In the genomic region with DNA sequence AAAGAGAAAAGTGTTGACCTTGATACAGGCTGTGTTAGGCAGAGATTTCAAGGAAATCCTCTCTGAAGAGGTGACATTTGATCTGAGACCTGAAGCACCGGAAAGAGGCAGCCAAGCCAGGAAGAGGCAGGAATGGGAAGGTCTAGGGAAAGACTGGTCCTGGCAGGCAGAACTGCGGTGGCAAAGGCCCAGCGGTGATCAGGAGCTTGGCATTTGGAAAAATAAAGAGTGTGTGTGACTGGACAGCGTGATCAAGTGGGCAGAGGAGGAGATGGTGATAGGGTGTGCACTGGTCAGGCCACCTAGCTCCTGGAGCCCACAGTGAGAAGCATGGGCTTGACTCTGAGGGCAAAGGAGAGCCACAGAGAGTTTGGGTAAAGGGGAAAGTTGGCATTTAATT, we compare ENCODE assay signal across 21 cellular contexts. TPM values are rescaled to one million over a fixed set of nuclear protein-coding genes. Genes with fewer than 3 reads are reported as not detected.
DNase-seq lines count a peak whose midpoint lies in the region; ATAC-seq and TF ChIP-seq lines count a peak whose summit lies in the region.
"Had no signal": no experiment of that assay in that cellular context is flagged by ENCODE, and none has a peak within 500 bp of the region (broad histone marks: within the 10 kb centered on the region; RNA-seq: fewer than 3 reads in every experiment).

No MANE protein-coding gene starts in this region.

- H3K27ac ChIP-seq in CD8-positive, alpha-beta memory T cell (ENCODE audit: low read depth, low read length): no peak overlapping the region
- no peak overlapping the region for H3K27ac ChIP-seq in naive thymus-derived CD4-positive, alpha-beta T cell (ENCODE audit: low read depth, low read length)
- H3K27ac ChIP-seq in PC-9 (no peak overlapping the region), tibial nerve (peak overlapping the region in 2 of 4 donors; percentile 64 to 81), A673 (ENCODE audit: low read depth, low read length, poor library complexity, severe bottlenecking) (no peak overlapping the region)
- H3K27ac ChIP-seq: VCaP had no signal

- BruUV-seq in PC-9 (replicated peaks; lab: Mats Ljungman, UMichigan) (no TSS peak), A673 (replicated peaks; lab: Mats Ljungman, UMichigan) (no TSS peak)

- TF ChIP-seq EP300 in tibial nerve (IDR thresholded peaks at IDR 0.05): no peak

- DNase-seq in CD8-positive, alpha-beta memory T cell: no peak
- DNase-seq in activated naive CD8-positive, alpha-beta T cell treated with anti-CD3 and anti-CD28 coated beads, Interleukin-2, amount 50 U/mL, for 24 hours: no peak
- no peak for DNase-seq in naive thymus-derived CD4-positive, alpha-beta T cell
- DNase-seq in PC-9 (no peak), tibial nerve (ENCODE audit: low spot score in 2 of 2) (no peak), A673 (ENCODE audit: low spot score) (no peak)
- DNase-seq: central memory CD4-positive, alpha-beta T cell; H9; mesendoderm; NCI-H1105 treated with DMSO at 0.1 percent for 48 hours; NCI-H446 treated with DMSO at 0.1 percent for 48 hours; occipital lobe; OCI-M1; SW 1271 had no signal

- peak overlapping the region in 6 of 7 donors; percentile 10 to 66 (median 50) for H3K4me3 Mint-ChIP-seq in CD8-positive, alpha-beta memory T cell
- H3K4me3 Mint-ChIP-seq in IgD-negative memory B cell: peak overlapping the region; percentile 78 to 93 (median 90)
- peak overlapping the region; percentile 56 for H3K4me3 Mint-ChIP-seq in activated naive CD8-positive, alpha-beta T cell treated with anti-CD3 and anti-CD28 coated beads, Interleukin-2, amount 50 U/mL, for 24 hours
- H3K4me3 Mint-ChIP-seq in naive thymus-derived CD4-positive, alpha-beta T cell: peak overlapping the region; percentile 13 to 84 (median 72)
- H3K4me3 Mint-ChIP-seq: H9 had no signal

- peaks cover 14 to 21% of the 10 kb centered on the region in 2 donors for H3K27me3 Mint-ChIP-seq in CD8-positive, alpha-beta memory T cell
- H3K27me3 Mint-ChIP-seq in IgD-negative memory B cell: peaks cover 3% of the 10 kb centered on the region
- peaks cover 17% of the 10 kb centered on the region for H3K27me3 Mint-ChIP-seq in activated naive CD8-positive, alpha-beta T cell treated with anti-CD3 and anti-CD28 coated beads, Interleukin-2, amount 50 U/mL, for 24 hours
- peaks cover 10 to 26% (median 15%) of the 10 kb centered on the region in 5 donors for H3K27me3 Mint-ChIP-seq in naive thymus-derived CD4-positive, alpha-beta T cell

- 47 to 52% methylated on average over 4 of the region's 4 CpGs for whole genome bisulfite sequencing in tibial nerve, 2 donors

- POLR2A ChIA-PET in CD8-positive, alpha-beta memory T cell (lab: Charles Lee): no interaction called here
- POLR2A ChIA-PET in naive thymus-derived CD4-positive, alpha-beta T cell (lab: Charles Lee): no interaction called here
- POLR2A ChIA-PET in PC-9 (lab: Charles Lee; ENCODE audit: unreplicated experiment): no interaction called here
- POLR2A ChIA-PET in A673 (lab: Charles Lee; ENCODE audit: low non-redundant PET): no interaction called here

- no peak for TF ChIP-seq CTCF in PC-9 (conservative IDR thresholded peaks at IDR 0.05)
- TF ChIP-seq CTCF in tibial nerve (IDR thresholded peaks at IDR 0.05): no peak
- TF ChIP-seq CTCF in A673 (conservative IDR thresholded peaks at IDR 0.05; ENCODE audit: low read depth, low read length): no peak

- H3K9me3 ChIP-seq in CD8-positive, alpha-beta memory T cell (ENCODE audit: low read length): no peaks in the 10 kb centered on the region
- no peaks in the 10 kb centered on the region for H3K9me3 ChIP-seq in naive thymus-derived CD4-positive, alpha-beta T cell (ENCODE audit: control insufficient read depth in 2 of 3, low read length in 3 of 3)
- H3K9me3 ChIP-seq in PC-9 (ENCODE audit: insufficient read depth, low read depth) (no peaks in the 10 kb centered on the region), tibial nerve (no peaks in the 10 kb centered on the region), A673 (ENCODE audit: low read depth, low read length, poor library complexity, severe bottlenecking) (no peaks in the 10 kb centered on the region)
- H3K9me3 ChIP-seq: gastrocnemius medialis had no signal

- no peaks in the 10 kb centered on the region for H4K20me1 ChIP-seq in PC-9 (ENCODE audit: insufficient read depth)

- peaks cover 4 to 16% (median 12%) of the 10 kb centered on the region in 3 donors for H3K4me1 Mint-ChIP-seq in CD8-positive, alpha-beta memory T cell
- H3K4me1 Mint-ChIP-seq in IgD-negative memory B cell: peaks cover 13 to 19% (median 16%) of the 10 kb centered on the region in 3 donors
- H3K4me1 Mint-ChIP-seq in activated naive CD8-positive, alpha-beta T cell treated with anti-CD3 and anti-CD28 coated beads, Interleukin-2, amount 50 U/mL, for 24 hours: peaks cover 6% of the 10 kb centered on the region
- H3K4me1 Mint-ChIP-seq in naive thymus-derived CD4-positive, alpha-beta T cell: peaks cover 2 to 17% (median 11%) of the 10 kb centered on the region in 7 donors

- CTCF ChIA-PET in CD8-positive, alpha-beta memory T cell (lab: Charles Lee): no interaction called here
- CTCF ChIA-PET in naive thymus-derived CD4-positive, alpha-beta T cell (lab: Charles Lee): no interaction called here
- CTCF ChIA-PET in PC-9 (lab: Charles Lee) (no interaction called here), A673 (lab: Charles Lee) (no interaction called here)

- no peak overlapping the region for H2AFZ ChIP-seq in PC-9

- no peaks in the 10 kb centered on the region for H3K9me3 Mint-ChIP-seq in CD8-positive, alpha-beta memory T cell
- H3K9me3 Mint-ChIP-seq in IgD-negative memory B cell: no peaks in the 10 kb centered on the region
- no peaks in the 10 kb centered on the region for H3K9me3 Mint-ChIP-seq in activated naive CD8-positive, alpha-beta T cell treated with anti-CD3 and anti-CD28 coated beads, Interleukin-2, amount 50 U/mL, for 24 hours
- no peaks in the 10 kb centered on the region for H3K9me3 Mint-ChIP-seq in naive thymus-derived CD4-positive, alpha-beta T cell
- H3K9me3 Mint-ChIP-seq: activated naive CD4-positive, alpha-beta T cell treated with anti-CD3 and anti-CD28 coated beads, Interleukin-2, amount 50 U/mL, for 72 hours had no signal

- H3K36me3 ChIP-seq in CD8-positive, alpha-beta memory T cell (ENCODE audit: insufficient read depth, low read length): no peaks in the 10 kb centered on the region
- H3K36me3 ChIP-seq in naive thymus-derived CD4-positive, alpha-beta T cell (ENCODE audit: control insufficient read depth in 2 of 3, insufficient read depth in 3 of 3, low read length in 3 of 3): no peaks in the 10 kb centered on the region
- no peaks in the 10 kb centered on the region for H3K36me3 ChIP-seq in PC-9 (ENCODE audit: low read depth)
- H3K36me3 ChIP-seq in tibial nerve: no peaks in the 10 kb centered on the region
- H3K36me3 ChIP-seq in A673 (ENCODE audit: insufficient read depth, low read length, poor library complexity, severe bottlenecking): no peaks in the 10 kb centered on the region
- H3K36me3 ChIP-seq: gastrocnemius medialis had no signal

- no peaks in the 10 kb centered on the region for H3K4me1 ChIP-seq in CD8-positive, alpha-beta memory T cell (ENCODE audit: insufficient read depth, low read length)
- H3K4me1 ChIP-seq in naive thymus-derived CD4-positive, alpha-beta T cell (ENCODE audit: control insufficient read depth in 2 of 2, insufficient read depth in 2 of 2, low read length in 2 of 2): no peaks in the 10 kb centered on the region
- H3K4me1 ChIP-seq in PC-9 (replicated peaks; ENCODE audit: insufficient read depth) (no peaks in the 10 kb centered on the region), tibial nerve (peaks cover 0 to 25% (median 3%) of the 10 kb centered on the region in 4 donors), A673 (ENCODE audit: insufficient read depth, low read length, poor library complexity, severe bottlenecking) (no peaks in the 10 kb centered on the region)

- H3K9me2 ChIP-seq in PC-9 (ENCODE audit: insufficient read depth): no peaks in the 10 kb centered on the region

- H3K4me3 ChIP-seq in CD8-positive, alpha-beta memory T cell (ENCODE audit: low read length): no peak overlapping the region
- no peak overlapping the region for H3K4me3 ChIP-seq in naive thymus-derived CD4-positive, alpha-beta T cell (ENCODE audit: low read length)
- H3K4me3 ChIP-seq in PC-9: no peak overlapping the region
- no peak overlapping the region for H3K4me3 ChIP-seq in tibial nerve
- no peak overlapping the region for H3K4me3 ChIP-seq in A673 (ENCODE audit: low read depth, low read length, poor library complexity, severe bottlenecking)

- no peaks in the 10 kb centered on the region for H3K27me3 ChIP-seq in CD8-positive, alpha-beta memory T cell (ENCODE audit: insufficient read depth, low read length, poor library complexity, severe bottlenecking)
- no peaks in the 10 kb centered on the region for H3K27me3 ChIP-seq in naive thymus-derived CD4-positive, alpha-beta T cell (ENCODE audit: control insufficient read depth in 2 of 2, insufficient read depth in 2 of 2, low read length in 2 of 2)
- H3K27me3 ChIP-seq in PC-9 (ENCODE audit: insufficient read depth, low read depth) (peaks cover 4% of the 10 kb centered on the region; the same call in 1 of the 2 replicates), tibial nerve (no peaks in the 10 kb centered on the region), A673 (replicated peaks; ENCODE audit: insufficient read depth, low read depth, low read length, poor library complexity) (peaks cover 15% of the 10 kb centered on the region)

- H3K4me2 ChIP-seq in PC-9: no peak overlapping the region

- H3K27ac Mint-ChIP-seq in CD8-positive, alpha-beta memory T cell: peak overlapping the region in 2 of 8 donors; percentile 38 to 39
- H3K27ac Mint-ChIP-seq in IgD-negative memory B cell: peak overlapping the region in 2 of 3 donors; percentile 19 to 29
- no peak overlapping the region for H3K27ac Mint-ChIP-seq in activated naive CD8-positive, alpha-beta T cell treated with anti-CD3 and anti-CD28 coated beads, Interleukin-2, amount 50 U/mL, for 24 hours
- H3K27ac Mint-ChIP-seq in naive thymus-derived CD4-positive, alpha-beta T cell: peak overlapping the region in 5 of 9 donors; percentile 8 to 77 (median 31)
- H3K27ac Mint-ChIP-seq: activated naive CD4-positive, alpha-beta T cell treated with anti-CD3 and anti-CD28 coated beads, Interleukin-2, amount 50 U/mL, for 72 hours; H9 had no signal

- no peaks in the 10 kb centered on the region for H3F3A ChIP-seq in PC-9 (ENCODE audit: insufficient read depth, low read depth)

- intact Hi-C loops in naive thymus-derived CD4-positive, alpha-beta T cell (cut with micrococcal nuclease): no loop called here
- intact Hi-C loops in PC-9 (cut with micrococcal nuclease; ENCODE audit: unreplicated experiment): no loop called here
- intact Hi-C loops in A673 (cut with micrococcal nuclease; ENCODE audit: unreplicated experiment): no loop called here

- TF ChIP-seq POLR2A in tibial nerve (IDR thresholded peaks at IDR 0.05): no peak

- no peaks in the 10 kb centered on the region for H3K36me3 Mint-ChIP-seq in CD8-positive, alpha-beta memory T cell
- H3K36me3 Mint-ChIP-seq in IgD-negative memory B cell: no peaks in the 10 kb centered on the region
- no peaks in the 10 kb centered on the region for H3K36me3 Mint-ChIP-seq in activated naive CD8-positive, alpha-beta T cell treated with anti-CD3 and anti-CD28 coated beads, Interleukin-2, amount 50 U/mL, for 24 hours (ENCODE audit: low read depth)
- peaks cover 0 to 3% (median 0%) of the 10 kb centered on the region in 5 donors for H3K36me3 Mint-ChIP-seq in naive thymus-derived CD4-positive, alpha-beta T cell
- H3K36me3 Mint-ChIP-seq: activated naive CD4-positive, alpha-beta T cell treated with anti-CD3 and anti-CD28 coated beads, Interleukin-2, amount 50 U/mL, for 72 hours had no signal

- no peak for ATAC-seq in activated naive CD8-positive, alpha-beta T cell treated with anti-CD3 and anti-CD28 coated beads, Interleukin-2, amount 50 U/mL, for 24 hours
- no peak for ATAC-seq in naive thymus-derived CD4-positive, alpha-beta T cell
- ATAC-seq: activated naive CD4-positive, alpha-beta T cell treated with anti-CD3 and anti-CD28 coated beads, Interleukin-2, amount 50 U/mL, for 72 hours had no signal

- no peaks in the 10 kb centered on the region for H3K79me2 ChIP-seq in PC-9 (ENCODE audit: low read depth)

RNA-seq across cellular contexts. Expression of a gene that starts 27.2 kb away (rescaled TPM):
- total RNA-seq in CD8-positive, alpha-beta memory T cell: not detected
- not detected for polyA plus RNA-seq in CD8-positive, alpha-beta memory T cell
- polyA plus RNA-seq in IgD-negative memory B cell: not detected
- under 1 TPM in 2 of 5 experiments, not detected in 3; 0.22 to 0.61 TPM for total RNA-seq in naive thymus-derived CD4-positive, alpha-beta T cell
- polyA plus RNA-seq in naive thymus-derived CD4-positive, alpha-beta T cell: not detected
- total RNA-seq in PC-9 (2021) (not detected in 2 replicates), tibial nerve (under 1 TPM in 2 of 4 donors, not detected in 2; 0.21 to 0.22 TPM), A673 (2021) (not detected in 2 replicates)
- total RNA-seq: activated CD8-positive, alpha-beta memory T cell treated with anti-CD3 and anti-CD28 coated beads for 36 hours; activated naive CD4-positive, alpha-beta T cell treated with anti-CD3 and anti-CD28 coated beads, Interleukin-2, amount 50 U/mL, for 72 hours; gastrocnemius medialis; GM12878; H9; occipital lobe; skeletal muscle tissue had no signal
- polyA plus RNA-seq: GM12878 had no signal

RNA-seq across cellular contexts. Expression of a gene that starts 49.6 kb away (rescaled TPM):
- total RNA-seq in CD8-positive, alpha-beta memory T cell: 10 to 100 TPM; 21.7 to 22.0 TPM
- 30.2 TPM for polyA plus RNA-seq in CD8-positive, alpha-beta memory T cell
- polyA plus RNA-seq in IgD-negative memory B cell: 13.5 TPM
- total RNA-seq in naive thymus-derived CD4-positive, alpha-beta T cell: 10 to 100 TPM; 51.9 to 91.8 (median 76.5) TPM
- polyA plus RNA-seq in naive thymus-derived CD4-positive, alpha-beta T cell: 10 to 100 TPM; 45.8 to 69.8 TPM
- total RNA-seq in PC-9 (2021): 5.0 and 8.2 TPM in 2 replicates
- total RNA-seq in tibial nerve: 10 to 100 TPM; 17.8 to 24.6 (median 20.0) TPM
- total RNA-seq in A673 (2021): 12.1 and 12.4 TPM in 2 replicates
